In the genomic region with DNA sequence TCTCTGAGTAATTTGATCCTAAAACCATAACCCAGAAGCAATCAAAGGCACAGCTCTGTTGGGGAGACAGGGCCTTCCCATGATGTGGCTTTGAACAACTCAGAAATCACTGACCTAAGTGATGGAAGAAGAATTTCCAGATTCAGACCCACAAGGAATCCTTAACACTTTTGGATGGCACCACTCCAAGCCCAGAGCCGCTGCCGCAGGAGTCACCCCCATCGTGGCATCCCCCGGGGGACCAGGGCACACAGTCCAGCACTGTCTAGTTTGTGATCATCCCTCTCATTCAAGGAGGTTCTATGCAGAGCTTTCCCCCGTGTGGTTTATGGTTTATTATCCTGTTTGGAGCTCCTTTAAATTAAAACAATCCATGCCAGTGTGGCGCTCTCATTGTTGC, we compare ENCODE assay signal across 22 cellular contexts.
"Had no signal": no experiment of that assay in that cellular context is flagged by ENCODE, and none has a peak within 500 bp of the region (broad histone marks: within the 10 kb centered on the region; RNA-seq: fewer than 3 reads in every experiment).

No MANE protein-coding gene starts in this region.

- H3K9me3 ChIP-seq: breast epithelium, Peyer's patch had no signal

- H3K4me1 ChIP-seq: breast epithelium, Peyer's patch had no signal

- H3K27me3 Mint-ChIP-seq: activated B cell treated with CpG ODN at 0.5 μM for 24 hours; activated CD4-positive, alpha-beta T cell treated with anti-CD3 and anti-CD28 coated beads, Interleukin-2, amount 10 ng/mL, durations not matched to agents 24 days and 14 days; activated naive CD4-positive, alpha-beta T cell treated with anti-CD3 and anti-CD28 coated beads, Interleukin-2, amount 50 U/mL, for 24 hours; activated T-cell treated with anti-CD3 and anti-CD28 coated beads, Interleukin-2, amount 50 U/mL, for 24 hours had no signal

- H3K9me3 Mint-ChIP-seq: activated B cell treated with CpG ODN at 0.5 μM for 24 hours; activated CD4-positive, alpha-beta T cell treated with anti-CD3 and anti-CD28 coated beads, Interleukin-2, amount 10 ng/mL, durations not matched to agents 24 days and 14 days; activated naive CD4-positive, alpha-beta T cell treated with anti-CD3 and anti-CD28 coated beads, Interleukin-2, amount 50 U/mL, for 24 hours; activated T-cell treated with anti-CD3 and anti-CD28 coated beads, Interleukin-2, amount 50 U/mL, for 24 hours; activated T-helper 1 cell treated with anti-CD3 and anti-CD28 coated beads, Interleukin-12 subunit alpha, Interleukin-12 subunit beta, Interleukin-2, Interleukin-4 antibody, amounts not matched to agents 30 ng/mL and 10 ng/mL and 1 ng/mL, durations not matched to agents 14 hours and 24 hours and 36 hours had no signal

- H3K36me3 ChIP-seq: breast epithelium, Peyer's patch had no signal

- H3K36me3 Mint-ChIP-seq: activated CD8-positive, alpha-beta memory T cell treated with anti-CD3 and anti-CD28 coated beads, Interleukin-2, amount 10 ng/mL, durations not matched to agents 7 days and 5 days; activated naive CD4-positive, alpha-beta T cell treated with anti-CD3 and anti-CD28 coated beads, Interleukin-2, amount 50 U/mL, for 24 hours had no signal

- H3K4me3 ChIP-seq: breast epithelium, Peyer's patch had no signal

- DNase-seq: activated B cell treated with CpG ODN at 0.5 μM for 24 hours; activated CD4-positive, alpha-beta T cell treated with anti-CD3 and anti-CD28 coated beads for 1 hour; activated CD4-positive, alpha-beta T cell treated with anti-CD3 and anti-CD28 coated beads, Interleukin-2, amount 10 ng/mL, durations not matched to agents 24 days and 14 days; activated CD4-positive, alpha-beta T cell treated with anti-CD3 and anti-CD28 coated beads, Interleukin-2, amount 50 U/mL, for 48 hours; activated CD8-positive, alpha-beta memory T cell treated with anti-CD3 and anti-CD28 coated beads, Interleukin-2, amount 10 ng/mL, durations not matched to agents 7 days and 5 days; activated effector memory CD4-positive, alpha-beta T cell treated with Interleukin-2 at 50 U/mL for 16 hours; activated naive CD4-positive, alpha-beta T cell; activated T-cell treated with anti-CD3 and anti-CD28 coated beads, Interleukin-2, amount 50 U/mL, for 24 hours; aorta; caudate nucleus; MM.1S; NCI-H187 treated with DMSO at 0.1 percent for 48 hours; NCI-H2171 treated with DMSO at 0.1 percent for 48 hours; NCI-H226; NCI-H526; SHP77 treated with DMSO at 0.1 percent for 48 hours; T-helper 2 cell; T1000 had no signal

- H3K27me3 ChIP-seq: breast epithelium, Peyer's patch had no signal

- ATAC-seq: activated CD8-positive, alpha-beta memory T cell treated with anti-CD3 and anti-CD28 coated beads, Interleukin-2, amount 10 ng/mL, durations not matched to agents 7 days and 5 days had no signal

- H3K27ac ChIP-seq: breast epithelium, Peyer's patch had no signal

- H3K27ac Mint-ChIP-seq: activated B cell treated with CpG ODN at 0.5 μM for 24 hours; activated CD4-positive, alpha-beta T cell treated with anti-CD3 and anti-CD28 coated beads, Interleukin-2, amount 10 ng/mL, durations not matched to agents 24 days and 14 days; activated CD8-positive, alpha-beta memory T cell treated with anti-CD3 and anti-CD28 coated beads, Interleukin-2, amount 10 ng/mL, durations not matched to agents 7 days and 5 days; activated naive CD4-positive, alpha-beta T cell treated with anti-CD3 and anti-CD28 coated beads, Interleukin-2, amount 50 U/mL, for 24 hours; activated T-cell treated with anti-CD3 and anti-CD28 coated beads, Interleukin-2, amount 50 U/mL, for 24 hours; activated T-helper 1 cell treated with anti-CD3 and anti-CD28 coated beads, Interleukin-12 subunit alpha, Interleukin-12 subunit beta, Interleukin-2, Interleukin-4 antibody, amounts not matched to agents 30 ng/mL and 10 ng/mL and 1 ng/mL, durations not matched to agents 14 hours and 24 hours and 36 hours had no signal

- H3K4me3 Mint-ChIP-seq: activated B cell treated with CpG ODN at 0.5 μM for 24 hours; activated CD4-positive, alpha-beta T cell treated with anti-CD3 and anti-CD28 coated beads, Interleukin-2, amount 10 ng/mL, durations not matched to agents 24 days and 14 days; activated CD8-positive, alpha-beta memory T cell treated with anti-CD3 and anti-CD28 coated beads, Interleukin-2, amount 10 ng/mL, durations not matched to agents 7 days and 5 days; activated naive CD4-positive, alpha-beta T cell treated with anti-CD3 and anti-CD28 coated beads, Interleukin-2, amount 50 U/mL, for 24 hours; activated T-cell treated with anti-CD3 and anti-CD28 coated beads, Interleukin-2, amount 50 U/mL, for 24 hours; activated T-helper 1 cell treated with anti-CD3 and anti-CD28 coated beads, Interleukin-12 subunit alpha, Interleukin-12 subunit beta, Interleukin-2, Interleukin-4 antibody, amounts not matched to agents 30 ng/mL and 10 ng/mL and 1 ng/mL, durations not matched to agents 14 hours and 24 hours and 36 hours had no signal

- H3K4me1 Mint-ChIP-seq: activated CD4-positive, alpha-beta T cell treated with anti-CD3 and anti-CD28 coated beads, Interleukin-2, amount 10 ng/mL, durations not matched to agents 24 days and 14 days; activated CD8-positive, alpha-beta memory T cell treated with anti-CD3 and anti-CD28 coated beads, Interleukin-2, amount 10 ng/mL, durations not matched to agents 7 days and 5 days; activated naive CD4-positive, alpha-beta T cell treated with anti-CD3 and anti-CD28 coated beads, Interleukin-2, amount 50 U/mL, for 24 hours had no signal
